23 cellular contexts compared by ENCODE assay signal in the genomic region with DNA sequence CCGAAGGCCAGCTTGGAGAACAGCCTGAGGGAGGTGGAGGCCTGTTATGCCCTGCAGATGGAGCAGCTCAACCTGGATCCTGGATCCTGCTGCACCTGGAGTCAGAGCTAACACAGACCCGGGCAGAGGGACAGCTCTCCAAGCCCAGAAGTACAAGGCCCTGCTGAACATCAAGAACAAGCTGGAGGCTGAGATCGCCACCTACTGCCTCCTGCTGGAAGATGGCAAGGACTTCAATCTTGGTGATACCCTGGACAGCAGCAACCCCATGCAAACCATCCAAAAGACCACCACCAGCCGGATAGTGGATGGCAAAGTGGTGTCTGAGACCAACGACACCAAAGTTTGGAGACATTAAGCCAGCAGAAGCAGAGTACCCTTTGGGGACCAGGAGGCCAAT.
DNase-seq lines count a peak whose midpoint lies in the region; ATAC-seq and TF ChIP-seq lines count a peak whose summit lies in the region.
"Had no signal": no experiment of that assay in that cellular context is flagged by ENCODE, and none has a peak within 500 bp of the region (broad histone marks: within the 10 kb centered on the region; RNA-seq: fewer than 3 reads in every experiment).

No MANE protein-coding gene starts in this region.

- no peak overlapping the region for H3K4me3 ChIP-seq in OCI-LY7 (ENCODE audit: low read depth, low read length, poor library complexity, severe bottlenecking)
- H3K4me3 ChIP-seq in retinal pigment epithelial cell (ENCODE audit: low read length) = no peak overlapping the region
- H3K4me3 ChIP-seq: cardiac muscle cell, PC-9, stomach, tibial artery had no signal

- POLR2A ChIA-PET in OCI-LY7 (lab: Charles Lee) = interaction anchor here (0.6 to 1.5 kb wide), 5 partner anchors 14 to 141 kb away, joined by 3 to 4 read pairs (median 3); no protein-coding TSS in a partner anchor

- no peak overlapping the region for H3K4me2 ChIP-seq in OCI-LY7 (ENCODE audit: low read length)
- H3K4me2 ChIP-seq: PC-9 had no signal

- no peaks in the 10 kb centered on the region for H3K79me2 ChIP-seq in OCI-LY7 (ENCODE audit: insufficient read depth, low read depth, low read length)

- ATAC-seq in HG03565 (IDR thresholded peaks at IDR 0.05; ENCODE audit: unreplicated experiment) = no peak
- no peak for ATAC-seq in HG02678 (IDR thresholded peaks at IDR 0.05; ENCODE audit: unreplicated experiment)
- ATAC-seq: activated CD8-positive, alpha-beta memory T cell treated with anti-CD3 and anti-CD28 coated beads, Interleukin-2, amount 10 ng/mL, durations not matched to agents 7 days and 5 days; activated naive CD4-positive, alpha-beta T cell treated with anti-CD3 and anti-CD28 coated beads, Interleukin-2, amount 50 U/mL, for 72 hours; naive thymus-derived CD8-positive, alpha-beta T cell; Right ventricle myocardium inferior had no signal

- H3K36me3 ChIP-seq in OCI-LY7 (ENCODE audit: insufficient read depth, low read length) = no peaks in the 10 kb centered on the region; the same call in 1 of the 2 replicates
- H3K36me3 ChIP-seq: cardiac muscle cell, stomach, tibial artery had no signal

- H3K9me3 ChIP-seq in OCI-LY7 (ENCODE audit: low read length) = peaks cover 23% of the 10 kb centered on the region; the same call in 1 of the 2 replicates

- no peak overlapping the region for H2AFZ ChIP-seq in OCI-LY7 (ENCODE audit: low read length)
- H2AFZ ChIP-seq: PC-9 had no signal

- H3K27ac ChIP-seq in OCI-LY7 (ENCODE audit: low read depth, low read length, poor library complexity, severe bottlenecking) = no peak overlapping the region
- no peak overlapping the region for H3K27ac ChIP-seq in epithelial cell of prostate
- H3K27ac ChIP-seq: cardiac muscle cell, PC-9, stomach, tibial artery had no signal

- intact Hi-C loops in OCI-LY7 (cut with micrococcal nuclease; ENCODE audit: unreplicated experiment) = no loop called here

- DNase-seq in NCI-H748 (lab: John Stamatoyannopoulos, UW; ENCODE audit: unreplicated experiment) (peak; percentile 18), NCI-H748 treated with DMSO at 0.1 percent for 48 hours (lab: John Stamatoyannopoulos, UW) (no peak), OCI-LY7 (ENCODE audit: low spot score) (peak; percentile 22), epithelial cell of prostate (ENCODE audit: low read depth, low spot score) (peak; percentile 5), retinal pigment epithelial cell (ENCODE audit: low read depth) (no peak)
- DNase-seq in stimulated activated CD8-positive, alpha-beta memory T cell treated with anti-CD3 and anti-CD28 coated beads, Interleukin-4, amount 100 ng/mL, for 48 hours = no peak
- DNase-seq: activated B cell treated with CpG ODN at 0.5 μM for 24 hours; activated CD8-positive, alpha-beta memory T cell treated with anti-CD3 and anti-CD28 coated beads, Interleukin-2, amount 10 ng/mL, durations not matched to agents 7 days and 5 days; CD4-positive, alpha-beta T cell; EL; naive thymus-derived CD8-positive, alpha-beta T cell; NCI-H1105 treated with DMSO at 0.1 percent for 48 hours; NCI-H2029 treated with DMSO at 0.1 percent for 48 hours; NCI-H345; PC-9; stomach; T1000; tibial artery had no signal

- peaks cover 4% of the 10 kb centered on the region for H3K4me1 ChIP-seq in OCI-LY7 (ENCODE audit: insufficient read depth, low read length, poor library complexity, severe bottlenecking)
- H3K4me1 ChIP-seq: stomach, tibial artery had no signal

- H3K9me2 ChIP-seq in OCI-LY7 (ENCODE audit: insufficient read depth, low read length) = no peaks in the 10 kb centered on the region

- BruUV-seq in OCI-LY7 (replicated peaks; lab: Mats Ljungman, UMichigan) = no TSS peak

- CTCF ChIA-PET in OCI-LY7 (lab: Charles Lee; ENCODE audit: unreplicated experiment) = interaction anchor here (0.8 to 1.7 kb wide), 3 partner anchors 10 to 238 kb away, joined by 3 to 7 read pairs (median 4); no protein-coding TSS in a partner anchor

- no peaks in the 10 kb centered on the region for H4K20me1 ChIP-seq in OCI-LY7 (ENCODE audit: insufficient read depth, low read length)

- TF ChIP-seq CTCF in OCI-LY7 (conservative IDR thresholded peaks at IDR 0.05; ENCODE audit: low read length) (peak; percentile 23; the same call in 1 of the 2 replicates), retinal pigment epithelial cell (conservative IDR thresholded peaks at IDR 0.05; ENCODE audit: low read depth, low read length) (peak; percentile 13)

Comparison
In these comparisons a context has a peak if more than half of its experiments do, and no peak if none do; other contexts are left out.
1. DNase-seq: peak in NCI-H748 (single experiment), OCI-LY7 (single experiment) and epithelial cell of prostate (single experiment); none in NCI-H748 treated with DMSO at 0.1 percent for 48 hours (single experiment), retinal pigment epithelial cell (single experiment) and stimulated activated CD8-positive, alpha-beta memory T cell treated with anti-CD3 and anti-CD28 coated beads, Interleukin-4, amount 100 ng/mL, for 48 hours (single experiment).